Comparison of ENCODE assay signal across 15 cellular contexts in the genomic region with DNA sequence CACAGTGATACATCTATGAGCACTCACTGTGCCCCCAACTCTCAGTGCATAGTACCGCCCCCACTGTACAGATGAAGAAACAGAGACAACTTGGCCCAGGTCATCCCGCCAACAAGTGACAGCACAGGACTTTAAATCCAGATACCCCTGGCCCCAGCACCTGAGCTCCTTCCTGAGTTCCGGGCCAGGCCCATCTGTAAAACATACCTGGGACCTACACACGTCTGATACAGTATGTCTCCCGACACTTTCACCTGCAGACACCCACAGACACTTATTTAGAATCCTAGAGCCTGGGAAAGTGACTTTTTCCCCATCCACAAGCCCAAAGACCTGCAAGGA.
DNase-seq lines count a peak whose midpoint lies in the region; ATAC-seq and TF ChIP-seq lines count a peak whose summit lies in the region.
"Had no signal": no experiment of that assay in that cellular context is flagged by ENCODE, and none has a peak within 500 bp of the region (broad histone marks: within the 10 kb centered on the region; RNA-seq: fewer than 3 reads in every experiment).

No MANE protein-coding gene starts in this region.

- H3K4me3 ChIP-seq in adrenal gland (no peak overlapping the region), hepatocyte (no peak overlapping the region), psoas muscle (no peak overlapping the region)
- H3K4me3 ChIP-seq: K562 had no signal

- H2AFZ ChIP-seq in hepatocyte: no peak overlapping the region

- H3K9me3 Mint-ChIP-seq in Calu3 (ENCODE audit: low read depth, unreplicated experiment): no peaks in the 10 kb centered on the region

- H3K36me3 ChIP-seq in adrenal gland (replicated peaks in 1 of 2): no peaks in the 10 kb centered on the region
- H3K36me3 ChIP-seq in hepatocyte (replicated peaks; ENCODE audit: insufficient read depth, low read depth): no peaks in the 10 kb centered on the region
- H3K36me3 ChIP-seq in psoas muscle (ENCODE audit: insufficient read depth in 1 of 2, low read depth in 1 of 2): no peaks in the 10 kb centered on the region
- H3K36me3 ChIP-seq: neutrophil had no signal

- H3K27me3 Mint-ChIP-seq in Calu3 (ENCODE audit: unreplicated experiment): no peaks in the 10 kb centered on the region

- no TSS peak for BruUV-seq in Calu3 (replicated peaks; lab: Mats Ljungman, UMichigan)

- peak overlapping the region; percentile 48 for H3K4me2 ChIP-seq in hepatocyte

- peaks cover 29% of the 10 kb centered on the region for H3K79me2 ChIP-seq in hepatocyte

- peak overlapping the region; percentile 91 for H3K27ac Mint-ChIP-seq in Calu3 (ENCODE audit: unreplicated experiment)

- no peaks in the 10 kb centered on the region for H3K27me3 ChIP-seq in adrenal gland
- no peaks in the 10 kb centered on the region for H3K27me3 ChIP-seq in hepatocyte
- H3K27me3 ChIP-seq in psoas muscle (ENCODE audit: insufficient read depth in 3 of 3, low read length in 2 of 3): no peaks in the 10 kb centered on the region
- H3K27me3 ChIP-seq: neutrophil had no signal

- no peak for ATAC-seq in psoas muscle
- no peak for ATAC-seq in GM18520 (IDR thresholded peaks at IDR 0.05; ENCODE audit: unreplicated experiment)
- ATAC-seq: activated CD4-positive, CD25-positive, alpha-beta regulatory T cell treated with anti-CD3 and anti-CD28 coated beads, Interleukin-2, amount 50 U/mL, for 24 hours; K562 had no signal

- no peaks in the 10 kb centered on the region for H3K9me3 ChIP-seq in adrenal gland (replicated peaks in 1 of 3)
- H3K9me3 ChIP-seq in hepatocyte (ENCODE audit: low read depth): no peaks in the 10 kb centered on the region
- H3K9me3 ChIP-seq in psoas muscle: no peaks in the 10 kb centered on the region
- H3K9me3 ChIP-seq: neutrophil had no signal

- DNase-seq in Calu3 (no peak), adrenal gland (no peak), hepatocyte (ENCODE audit: low spot score) (no peak), psoas muscle (no peak), NOMO-1 treated with dmso at 0.1 percent for 144 hours (lab: John Stamatoyannopoulos, UW; ENCODE audit: unreplicated experiment) (no peak), T-helper 2 cell (no peak), Ammon's horn (ENCODE audit: low spot score) (no peak)
- DNase-seq: GF-D8, NCI-H187 treated with DMSO at 0.1 percent for 48 hours, SW 1271 had no signal

- peak overlapping the region in 4 of 5 donors; percentile 21 to 84 (median 61) for H3K27ac ChIP-seq in adrenal gland
- peak overlapping the region; percentile 97 for H3K27ac ChIP-seq in hepatocyte
- H3K27ac ChIP-seq in psoas muscle: peak overlapping the region; percentile 46
- H3K27ac ChIP-seq: neutrophil had no signal

- H3K9me2 ChIP-seq in hepatocyte (replicated peaks; ENCODE audit: insufficient read depth): no peaks in the 10 kb centered on the region

- peaks cover 23% of the 10 kb centered on the region for H3K36me3 Mint-ChIP-seq in Calu3 (ENCODE audit: insufficient read depth, unreplicated experiment)

- peak overlapping the region; percentile 49 for H3K4me3 Mint-ChIP-seq in Calu3 (ENCODE audit: low read depth, unreplicated experiment)
- H3K4me3 Mint-ChIP-seq: CD14-positive monocyte had no signal

- H4K20me1 ChIP-seq in hepatocyte (ENCODE audit: insufficient read depth, poor library complexity, severe bottlenecking): no peaks in the 10 kb centered on the region

- TF ChIP-seq CTCF in Calu3 (IDR thresholded peaks at IDR 0.05; ENCODE audit: unreplicated experiment) (no peak), adrenal gland (IDR thresholded peaks at IDR 0.05) (no peak), hepatocyte (IDR thresholded peaks at IDR 0.05; ENCODE audit: poor library complexity) (no peak), psoas muscle (IDR thresholded peaks at IDR 0.05) (no peak)

- CTCF ChIA-PET in Calu3 (lab: Charles Lee): no interaction called here

- H3K4me1 Mint-ChIP-seq in Calu3 (ENCODE audit: low read depth, unreplicated experiment): peaks cover 26% of the 10 kb centered on the region

- 83 to 100% (median 95%) methylated on average over 3 to 5 of the region's 5 CpGs for WGBS in adrenal gland, 4 donors
- WGBS in hepatocyte (ENCODE audit: low lambda C conversion rate, missing lambda C conversion rate): 73% methylated on average over 5 of the region's 5 CpGs
- 89 to 95% (median 93%) methylated on average over 5 of the region's 5 CpGs for WGBS in psoas muscle, 3 donors

- H3K4me1 ChIP-seq in adrenal gland (replicated peaks in 1 of 2): peaks cover 12 to 30% of the 10 kb centered on the region in 2 donors
- H3K4me1 ChIP-seq in hepatocyte (ENCODE audit: insufficient read depth): peaks cover 58% of the 10 kb centered on the region
- H3K4me1 ChIP-seq in psoas muscle: peaks cover 17% of the 10 kb centered on the region

- intact Hi-C loops in Calu3 (cut with micrococcal nuclease; ENCODE audit: unreplicated experiment) (loop anchor here (10.0 kb wide), 1 partner anchor 80 kb away; no protein-coding TSS in a partner anchor), adrenal gland (cut with DNase I) (loop anchor here in 1 of 2 donors (5.0 kb wide), 1 partner anchor 42 kb away; no protein-coding TSS in a partner anchor), psoas muscle (cut with DNase I) (loop anchor here in 1 of 2 donors (5.0 kb wide), 1 partner anchor 47 kb away; no protein-coding TSS in a partner anchor)

- TF ChIP-seq POLR2A in adrenal gland (IDR thresholded peaks at IDR 0.05): no peak

Comparison
In these comparisons a context has a peak if more than half of its experiments do, and no peak if none do; other contexts are left out.
1. H3K27ac ChIP-seq: peak in every context shown above with its lines; median percentile 97 in hepatocyte; 61 in adrenal gland; 46 in psoas muscle.